ENCODE assay signal across 8 cellular contexts in the genomic region with DNA sequence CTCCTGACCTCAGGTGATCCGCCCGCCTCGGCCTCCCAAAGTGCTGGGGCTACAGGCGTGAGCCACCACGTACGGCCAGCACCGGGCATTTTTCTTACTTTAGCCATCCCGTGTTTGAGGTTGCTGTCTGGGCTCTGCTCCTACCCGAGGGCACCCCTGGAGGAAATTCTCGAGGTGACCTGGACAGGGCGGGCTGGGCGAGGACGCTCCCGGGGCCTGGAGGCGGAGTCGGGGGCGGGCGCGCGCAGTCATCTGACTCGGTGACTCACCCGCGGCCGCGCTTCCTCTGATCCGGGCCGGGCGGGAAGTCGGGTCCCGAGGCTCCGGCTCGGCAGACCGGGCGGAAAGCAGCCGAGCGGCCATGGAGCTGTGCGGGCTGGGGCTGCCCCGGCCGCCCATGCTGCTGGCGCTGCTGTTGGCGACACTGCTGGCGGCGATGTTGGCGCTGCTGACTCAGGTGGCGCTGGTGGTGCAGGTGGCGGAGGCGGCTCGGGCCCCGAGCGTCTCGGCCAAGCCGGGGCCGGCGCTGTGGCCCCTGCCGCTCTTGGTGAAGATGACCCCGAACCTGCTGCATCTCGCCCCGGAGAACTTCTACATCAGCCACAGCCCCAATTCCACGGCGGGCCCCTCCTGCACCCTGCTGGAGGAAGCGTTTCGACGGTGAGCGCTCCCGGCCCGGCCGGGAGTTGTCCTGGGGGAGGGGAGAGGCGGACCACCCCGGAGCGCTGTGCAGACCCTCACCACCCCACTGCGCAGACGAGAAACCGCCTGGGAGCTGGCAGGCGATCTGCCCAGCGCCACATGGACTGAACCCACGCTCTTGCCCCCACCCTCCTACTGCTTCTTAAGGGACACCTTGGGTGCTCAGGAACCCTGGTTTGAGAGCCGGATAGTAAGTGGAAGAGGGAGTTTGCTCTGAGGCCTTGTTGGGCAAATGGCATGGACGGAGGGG. TPM values are rescaled to one million over a fixed set of nuclear protein-coding genes. Genes with fewer than 3 reads are reported as not detected.
A peak's percentile ranks its signal among the peaks of the same experiment; 100 is the strongest.
DNase-seq lines count a peak whose midpoint lies in the region; ATAC-seq and TF ChIP-seq lines count a peak whose summit lies in the region.

A gene (plus strand): TSS at position 334 of the 952 bp plus-strand sequence. CDS start 28 bp downstream, at position 362.

- intact Hi-C loops in head of caudate nucleus (cut with DNase I) (no loop called here), ovary (cut with DNase I) (loop anchor here in 1 of 4 donors (10.0 kb wide), 1 partner anchor 230 kb away; no protein-coding TSS in a partner anchor)

- peak within 1 kb of the TSS; percentile 74 for H3K27ac Mint-ChIP-seq in activated naive CD8-positive, alpha-beta T cell treated with anti-CD3 and anti-CD28 coated beads for 36 hours

- H3K4me3 Mint-ChIP-seq in activated naive CD8-positive, alpha-beta T cell treated with anti-CD3 and anti-CD28 coated beads for 36 hours, result peak within 1 kb of the TSS; percentile 92

- H3K36me3 Mint-ChIP-seq in activated naive CD8-positive, alpha-beta T cell treated with anti-CD3 and anti-CD28 coated beads for 36 hours, result peaks cover 13% of the 10 kb centered on the region

- H3K9ac ChIP-seq in GM23248 (peak within 1 kb of the TSS; percentile 84), SU-DHL-6 (ENCODE audit: low read length) (peak within 1 kb of the TSS; percentile 80)

- H3K4me2 ChIP-seq in GM23248 (ENCODE audit: unreplicated experiment), result peak within 1 kb of the TSS; percentile 91
- H3K4me2 ChIP-seq in SU-DHL-6 (ENCODE audit: low read depth, low read length, poor library complexity, severe bottlenecking), result peak within 1 kb of the TSS; percentile 90

- no peaks in the 10 kb centered on the region for H4K20me1 ChIP-seq in GM23248 (ENCODE audit: insufficient read depth)
- no peaks in the 10 kb centered on the region for H4K20me1 ChIP-seq in SU-DHL-6 (ENCODE audit: low read depth, low read length)

- no peak for TF ChIP-seq EP300 in ovary (IDR thresholded peaks at IDR 0.05)

- H3K79me2 ChIP-seq in GM23248 (ENCODE audit: insufficient read depth) (peaks cover 13% of the 10 kb centered on the region; the same call in 1 of the 2 replicates), SU-DHL-6 (ENCODE audit: insufficient read depth, low read length) (peaks cover 4% of the 10 kb centered on the region; the same call in 1 of the 2 replicates)

- H3K9me3 ChIP-seq in GM23248 (ENCODE audit: low read depth) (no peaks in the 10 kb centered on the region), SU-DHL-6 (ENCODE audit: insufficient read depth, low read length) (no peaks in the 10 kb centered on the region), ovary (no peaks in the 10 kb centered on the region), thoracic aorta (no peaks in the 10 kb centered on the region)

- H3K27me3 ChIP-seq in GM23248 (replicated peaks; ENCODE audit: insufficient read depth) (no peaks in the 10 kb centered on the region), SU-DHL-6 (ENCODE audit: low read length) (no peaks in the 10 kb centered on the region), ovary (no peaks in the 10 kb centered on the region), thoracic aorta (replicated peaks; ENCODE audit: insufficient read depth) (no peaks in the 10 kb centered on the region)

- H3K9me2 ChIP-seq in GM23248 (ENCODE audit: insufficient read depth) (no peaks in the 10 kb centered on the region), SU-DHL-6 (replicated peaks; ENCODE audit: insufficient read depth, low read length) (no peaks in the 10 kb centered on the region)

- H3F3A ChIP-seq in GM23248 (ENCODE audit: insufficient read depth), result peaks cover 9% of the 10 kb centered on the region
- no peaks in the 10 kb centered on the region for H3F3A ChIP-seq in SU-DHL-6 (ENCODE audit: insufficient read depth)

- H3K27ac ChIP-seq in GM23248, result 0 out of 2 replicates have a peak within 1 kb of the TSS, but pooled peaks have one; percentile 15
- H3K27ac ChIP-seq in SU-DHL-6 (ENCODE audit: low read depth, low read length), result peak within 1 kb of the TSS; percentile 57
- peak within 1 kb of the TSS; percentile 33 to 81 for H3K27ac ChIP-seq in ovary
- H3K27ac ChIP-seq in thoracic aorta, result peak within 1 kb of the TSS; percentile 77 to 84

- H3K36me3 ChIP-seq in GM23248 (ENCODE audit: low read depth) (no peaks in the 10 kb centered on the region), SU-DHL-6 (ENCODE audit: low read length) (peaks cover 9% of the 10 kb centered on the region; the same call in 1 of the 2 replicates), ovary (no peaks in the 10 kb centered on the region), thoracic aorta (peaks cover 3% of the 10 kb centered on the region)

- 6 to 8% methylated on average over 58 to 76 of the region's 78 CpGs for WGBS in GM23248 (ENCODE audit: low coverage in 1 of 2, low lambda C conversion rate in 2 of 2, missing lambda C conversion rate in 2 of 2), 2 experiments
- WGBS in ovary, 3 donors, result 2 to 4% (median 3%) methylated on average over 60 to 78 of the region's 78 CpGs

- in situ Hi-C loops in GM23248 (cut with MboI), result no loop called here

- peak; percentile 92 for ATAC-seq in thoracic aorta (ENCODE audit: insufficient number of reproducible peaks, low FRiP score, low read depth)

- peaks cover 20% of the 10 kb centered on the region for H3K4me1 Mint-ChIP-seq in activated naive CD8-positive, alpha-beta T cell treated with anti-CD3 and anti-CD28 coated beads for 36 hours

- peak within 1 kb of the TSS; percentile 82 for H3K4me3 ChIP-seq in GM23248
- peak within 1 kb of the TSS; percentile 90 for H3K4me3 ChIP-seq in SU-DHL-6 (ENCODE audit: insufficient read depth, low read length, poor library complexity, severe bottlenecking)
- H3K4me3 ChIP-seq in ovary, result peak within 1 kb of the TSS; percentile 90
- peak within 1 kb of the TSS; percentile 84 for H3K4me3 ChIP-seq in thoracic aorta

- peak; percentile 9 for DNase-seq in GF-D8 (lab: John Stamatoyannopoulos, UW)
- peak; percentile 96 for DNase-seq in GM23248
- DNase-seq in LHCN-M2 (ENCODE audit: low read depth), result peak; percentile 81
- DNase-seq in activated naive CD8-positive, alpha-beta T cell treated with anti-CD3 and anti-CD28 coated beads for 36 hours, result peak; percentile 90
- DNase-seq in head of caudate nucleus, result peak; percentile 73 to 96 (median 89)
- DNase-seq in ovary, result peak; percentile 88 to 92 (median 90)
- DNase-seq in thoracic aorta (ENCODE audit: low spot score), result peak; percentile 71

- TF ChIP-seq CTCF in SU-DHL-6 (IDR thresholded peaks at IDR 0.05; ENCODE audit: insufficient read depth, low read length, poor library complexity, severe bottlenecking) (no peak), ovary (IDR thresholded peaks at IDR 0.05) (peak in 1 of 3 donors; percentile 21), thoracic aorta (IDR thresholded peaks at IDR 0.05) (no peak)

- H2AFZ ChIP-seq in GM23248 (peak within 1 kb of the TSS; percentile 91), SU-DHL-6 (ENCODE audit: low read depth, low read length, severe bottlenecking) (peak within 1 kb of the TSS; percentile 92)

- H3K4me1 ChIP-seq in GM23248 (ENCODE audit: insufficient read depth), result peaks cover 19% of the 10 kb centered on the region
- peaks cover 6% of the 10 kb centered on the region for H3K4me1 ChIP-seq in ovary (ENCODE audit: insufficient read depth)
- H3K4me1 ChIP-seq in thoracic aorta (ENCODE audit: control insufficient read depth in 1 of 2, low read depth in 2 of 2), result peaks cover 10 to 17% of the 10 kb centered on the region in 2 donors

- H3K9me3 Mint-ChIP-seq in activated naive CD8-positive, alpha-beta T cell treated with anti-CD3 and anti-CD28 coated beads for 36 hours, result no peaks in the 10 kb centered on the region

- peak; percentile 81 for TF ChIP-seq POLR2A in ovary (IDR thresholded peaks at IDR 0.05)

- peaks cover 3% of the 10 kb centered on the region for H3K27me3 Mint-ChIP-seq in activated naive CD8-positive, alpha-beta T cell treated with anti-CD3 and anti-CD28 coated beads for 36 hours

RNA-seq across cellular contexts. Expression of the gene that starts here (rescaled TPM):
- 106 and 109 TPM in 2 replicates for total RNA-seq in GM23248 (2014; rRNA removed; shearing (Covaris generic))
- polyA plus RNA-seq in GM23248 (2016; fragmentation: Nextera tagmentation; extraction: Ambion mirVana) (127 TPM in 2 replicates), ovary (100 to 1,000 TPM in 1 of 2 donors, 10 to 100 TPM in 1; 80.7 to 159 TPM)
- total RNA-seq in LHCN-M2 (2014; rRNA removed) (168 and 209 TPM in 2 replicates), ovary (10 to 100 TPM; 63.5 to 99.3 (median 88.6) TPM), thoracic aorta (100 to 1,000 TPM; 139 to 156 TPM)
- polyA plus RNA-seq in LHCN-M2 (2012), result 141 TPM
- total RNA-seq in activated naive CD8-positive, alpha-beta T cell treated with anti-CD3 and anti-CD28 coated beads for 36 hours, result 10 to 100 TPM; 44.7 to 51.7 TPM

Comparison
In these comparisons a context has a peak if more than half of its experiments do, and no peak if none do; other contexts are left out.
1. Peak in every context shown above with its lines: DNase-seq, ATAC-seq, H3K4me3 ChIP-seq and H3K27ac ChIP-seq.
2. DNase-seq: peak in every context shown above with its lines; median percentile 96 in GM23248; 90 in activated naive CD8-positive, alpha-beta T cell treated with anti-CD3 and anti-CD28 coated beads for 36 hours; 90 in ovary; 89 in head of caudate nucleus; 81 in LHCN-M2; 71 in thoracic aorta; 9 in GF-D8.
3. H3K27ac ChIP-seq: peak in every context shown above with its lines; median percentile 80 in thoracic aorta; 57 in SU-DHL-6; 57 in ovary; 15 in GM23248.